In genomic region chr1:197252981-197253380, GRCh38 we compare ENCODE assay signal across 23 cellular contexts. TPM values are rescaled to one million over a fixed set of nuclear protein-coding genes. Genes with fewer than 3 reads are reported as not detected.
"Had no signal": no experiment of that assay in that cellular context is flagged by ENCODE, and none has a peak within 500 bp of the region (broad histone marks: within the 10 kb centered on the region; RNA-seq: fewer than 3 reads in every experiment).

No MANE protein-coding gene starts in this region.

- H3K9me3 ChIP-seq: gastrocnemius medialis, left ventricle myocardium inferior, lower lobe of right lung, pancreas, prostate gland, spleen, testis, transverse colon had no signal

- DNase-seq: effector memory CD4-positive, alpha-beta T cell; gastrocnemius medialis; kidney; left cardiac atrium; left ventricle myocardium inferior; lower lobe of right lung; midbrain; occipital lobe; pancreas; spleen; stimulated activated CD4-positive, alpha-beta T cell treated with anti-CD3 and anti-CD28 coated beads, Interleukin-15, amount 100 ng/mL, for 24 hours; stimulated activated CD4-positive, alpha-beta T cell treated with anti-CD3 and anti-CD28 coated beads, Interleukin-1b, Interleukin-23, amount 100 ng/mL, for 48 hours; stimulated activated CD4-positive, alpha-beta T cell treated with anti-CD3 and anti-CD28 coated beads, Interleukin-4, amount 100 ng/mL, for 24 hours; testis; transverse colon had no signal

- H3K4me3 Mint-ChIP-seq: memory B cell; natural killer cell treated with Interleukin-12 subunit alpha and Interleukin-12 subunit beta and Interleukin-15 and Interleukin-18, amount 100 ng/mL, for 72 hours; stimulated activated memory B cell treated with anti-CD40 and anti-IgM and Interleukin-4, amounts not matched to agents 10 μg/mL and 1 μg/mL and 100 μg/mL, for 72 hours; stimulated activated naive CD8-positive, alpha-beta T cell treated with anti-CD3 and anti-CD28 coated beads, Interleukin-15, Interleukin-2, amounts not matched to agents 100 ng/mL and 50 ng/mL, for 24 hours had no signal

- H3K27ac ChIP-seq: gastrocnemius medialis, left ventricle myocardium inferior, lower lobe of right lung, pancreas, prostate gland, spleen, testis, transverse colon had no signal

- ATAC-seq: esophagus mucosa; gastrocnemius medialis; left cardiac atrium; lower lobe of right lung; natural killer cell treated with Interleukin-12 subunit alpha and Interleukin-12 subunit beta and Interleukin-15 and Interleukin-18, amount 100 ng/mL, for 72 hours; pancreas; sciatic nerve; stimulated activated memory B cell treated with anti-CD40 and anti-IgM and Interleukin-4, amounts not matched to agents 10 μg/mL and 1 μg/mL and 100 μg/mL, for 72 hours had no signal

- H3K27ac Mint-ChIP-seq: memory B cell; natural killer cell treated with Interleukin-12 subunit alpha and Interleukin-12 subunit beta and Interleukin-15 and Interleukin-18, amount 100 ng/mL, for 72 hours; stimulated activated memory B cell treated with anti-CD40 and anti-IgM and Interleukin-4, amounts not matched to agents 10 μg/mL and 1 μg/mL and 100 μg/mL, for 72 hours; stimulated activated naive CD8-positive, alpha-beta T cell treated with anti-CD3 and anti-CD28 coated beads, Interleukin-15, Interleukin-2, amounts not matched to agents 100 ng/mL and 50 ng/mL, for 24 hours had no signal

- H3K36me3 Mint-ChIP-seq: memory B cell; natural killer cell treated with Interleukin-12 subunit alpha and Interleukin-12 subunit beta and Interleukin-15 and Interleukin-18, amount 100 ng/mL, for 72 hours; stimulated activated memory B cell treated with anti-CD40 and anti-IgM and Interleukin-4, amounts not matched to agents 10 μg/mL and 1 μg/mL and 100 μg/mL, for 72 hours had no signal

- H3K4me1 ChIP-seq: gastrocnemius medialis, left ventricle myocardium inferior, lower lobe of right lung, pancreas, prostate gland, testis, transverse colon had no signal

- H3K4me3 ChIP-seq: gastrocnemius medialis, left ventricle myocardium inferior, lower lobe of right lung, pancreas, prostate gland, spleen, testis, transverse colon had no signal

- H3K36me3 ChIP-seq: gastrocnemius medialis, left ventricle myocardium inferior, lower lobe of right lung, pancreas, prostate gland, spleen, transverse colon had no signal

- FAIRE-seq: endometrium, kidney had no signal

- H3K9me3 Mint-ChIP-seq: memory B cell; natural killer cell treated with Interleukin-12 subunit alpha and Interleukin-12 subunit beta and Interleukin-15 and Interleukin-18, amount 100 ng/mL, for 72 hours; stimulated activated memory B cell treated with anti-CD40 and anti-IgM and Interleukin-4, amounts not matched to agents 10 μg/mL and 1 μg/mL and 100 μg/mL, for 72 hours; stimulated activated naive CD8-positive, alpha-beta T cell treated with anti-CD3 and anti-CD28 coated beads, Interleukin-15, Interleukin-2, amounts not matched to agents 100 ng/mL and 50 ng/mL, for 24 hours had no signal

- H3K27me3 ChIP-seq: gastrocnemius medialis, pancreas, spleen, testis, transverse colon had no signal

- H3K27me3 Mint-ChIP-seq: memory B cell; stimulated activated memory B cell treated with anti-CD40 and anti-IgM and Interleukin-4, amounts not matched to agents 10 μg/mL and 1 μg/mL and 100 μg/mL, for 72 hours; stimulated activated naive CD8-positive, alpha-beta T cell treated with anti-CD3 and anti-CD28 coated beads, Interleukin-15, Interleukin-2, amounts not matched to agents 100 ng/mL and 50 ng/mL, for 24 hours had no signal

- H3K4me1 Mint-ChIP-seq: memory B cell; stimulated activated memory B cell treated with anti-CD40 and anti-IgM and Interleukin-4, amounts not matched to agents 10 μg/mL and 1 μg/mL and 100 μg/mL, for 72 hours had no signal

RNA-seq across cellular contexts. Expression of gene CRB1, which starts 15.1 kb away (rescaled TPM):
- total RNA-seq: esophagus mucosa had no signal
